ENCODE assay signal across 8 cellular contexts in genomic region chr1:61080408-61081134, GRCh38. TPM values are rescaled to one million over a fixed set of nuclear protein-coding genes. Genes with fewer than 3 reads are reported as not detected.
A peak's percentile ranks its signal among the peaks of the same experiment; 100 is the strongest.
DNase-seq lines count a peak whose midpoint lies in the region; ATAC-seq and TF ChIP-seq lines count a peak whose summit lies in the region.

No MANE protein-coding gene starts in this region.

- intact Hi-C loops in activated CD4-positive, alpha-beta T cell treated with anti-CD3 and anti-CD28 coated beads for 36 hours (cut with DNase I, micrococcal nuclease): loop anchor here (2.0 to 10.0 kb wide), 5 partner anchors 190 to 1704 kb away; partner anchors contain the start of genes ATG4C (in 1 of the 2) and USP1 (in 1 of the 2)

- H3K27ac ChIP-seq in temporal lobe (ENCODE audit: low read depth, low read length): peak overlapping the region; percentile 72

- TF ChIP-seq CTCF in GM13976 (IDR thresholded peaks at IDR 0.05; ENCODE audit: borderline replicate concordance, control extremely low read depth, extremely low read depth, insufficient read depth, missing control alignments): no peak

- no peaks in the 10 kb centered on the region for H3K36me3 Mint-ChIP-seq in activated CD4-positive, alpha-beta T cell treated with anti-CD3 and anti-CD28 coated beads for 36 hours (ENCODE audit: low read depth)
- H3K36me3 Mint-ChIP-seq in activated CD8-positive, alpha-beta T cell treated with anti-CD3 and anti-CD28 coated beads, Interleukin-2, amount 10 ng/mL, durations not matched to agents 7 days and 5 days (ENCODE audit: low read depth): no peaks in the 10 kb centered on the region
- H3K36me3 Mint-ChIP-seq in immature natural killer cell: no peaks in the 10 kb centered on the region

- H3K4me1 Mint-ChIP-seq in activated CD4-positive, alpha-beta T cell treated with anti-CD3 and anti-CD28 coated beads for 36 hours: peaks cover 57% of the 10 kb centered on the region
- peaks cover 44% of the 10 kb centered on the region for H3K4me1 Mint-ChIP-seq in activated CD8-positive, alpha-beta T cell treated with anti-CD3 and anti-CD28 coated beads, Interleukin-2, amount 10 ng/mL, durations not matched to agents 7 days and 5 days (ENCODE audit: low read depth)
- H3K4me1 Mint-ChIP-seq in immature natural killer cell: peaks cover 54 to 61% of the 10 kb centered on the region in 2 donors

- no peaks in the 10 kb centered on the region for H3K9me3 Mint-ChIP-seq in activated CD4-positive, alpha-beta T cell treated with anti-CD3 and anti-CD28 coated beads for 36 hours (ENCODE audit: low read depth)
- no peaks in the 10 kb centered on the region for H3K9me3 Mint-ChIP-seq in activated CD8-positive, alpha-beta T cell treated with anti-CD3 and anti-CD28 coated beads, Interleukin-2, amount 10 ng/mL, durations not matched to agents 7 days and 5 days (ENCODE audit: insufficient read depth)
- H3K9me3 Mint-ChIP-seq in immature natural killer cell: peaks cover 0 to 3% (median 0%) of the 10 kb centered on the region in 6 donors

- POLR2A ChIA-PET in activated CD4-positive, alpha-beta T cell treated with anti-CD3 and anti-CD28 coated beads for 36 hours (lab: Charles Lee): interaction anchor here (0.7 kb wide), 1 partner anchor 33 kb away, joined by 3 read pairs; no protein-coding TSS in a partner anchor
- POLR2A ChIA-PET in activated CD8-positive, alpha-beta T cell treated with anti-CD3 and anti-CD28 coated beads, Interleukin-2, amount 10 ng/mL, durations not matched to agents 7 days and 5 days (lab: Charles Lee): interaction anchor here (0.6 kb wide), 1 partner anchor 645 kb away, joined by 3 read pairs; no protein-coding TSS in a partner anchor

- DNase-seq in activated CD4-positive, alpha-beta T cell treated with anti-CD3 and anti-CD28 coated beads for 36 hours: no peak
- no peak for DNase-seq in activated CD4-positive, alpha-beta T cell treated with anti-CD3 and anti-CD28 coated beads for 48 hours
- no peak for DNase-seq in activated CD8-positive, alpha-beta T cell treated with anti-CD3 and anti-CD28 coated beads, Interleukin-2, amount 10 ng/mL, durations not matched to agents 7 days and 5 days
- DNase-seq in immature natural killer cell (no peak), GM13976 (ENCODE audit: low spot score) (no peak), HuH-7 (ENCODE audit: low spot score) (no peak)

- in situ Hi-C loops in GM13976 (cut with MboI; ENCODE audit: low sequenced_read_pairs, unreplicated experiment): no loop called here

- H3K4me3 Mint-ChIP-seq in activated CD4-positive, alpha-beta T cell treated with anti-CD3 and anti-CD28 coated beads for 36 hours: peak overlapping the region; percentile 53
- H3K4me3 Mint-ChIP-seq in activated CD8-positive, alpha-beta T cell treated with anti-CD3 and anti-CD28 coated beads, Interleukin-2, amount 10 ng/mL, durations not matched to agents 7 days and 5 days: peak overlapping the region; percentile 19
- H3K4me3 Mint-ChIP-seq in immature natural killer cell: peak overlapping the region; percentile 28 to 87 (median 73)

- CTCF ChIA-PET in activated CD4-positive, alpha-beta T cell treated with anti-CD3 and anti-CD28 coated beads for 36 hours (lab: Charles Lee): interaction anchor here (0.7 to 6.6 kb wide), 2 partner anchors 29 to 481 kb away, joined by 3 to 60 read pairs; no protein-coding TSS in a partner anchor
- CTCF ChIA-PET in activated CD8-positive, alpha-beta T cell treated with anti-CD3 and anti-CD28 coated beads, Interleukin-2, amount 10 ng/mL, durations not matched to agents 7 days and 5 days (lab: Charles Lee): interaction anchor here (0.8 to 1.7 kb wide), 4 partner anchors 10 to 508 kb away, joined by 3 to 7 read pairs (median 4); no protein-coding TSS in a partner anchor

- H3K27ac Mint-ChIP-seq in activated CD4-positive, alpha-beta T cell treated with anti-CD3 and anti-CD28 coated beads for 36 hours: peak overlapping the region; percentile 11
- H3K27ac Mint-ChIP-seq in activated CD8-positive, alpha-beta T cell treated with anti-CD3 and anti-CD28 coated beads, Interleukin-2, amount 10 ng/mL, durations not matched to agents 7 days and 5 days: no peak overlapping the region
- H3K27ac Mint-ChIP-seq in immature natural killer cell: peak overlapping the region in 5 of 6 donors; percentile 18 to 90 (median 29)

- peaks cover 15% of the 10 kb centered on the region for H3K27me3 Mint-ChIP-seq in activated CD4-positive, alpha-beta T cell treated with anti-CD3 and anti-CD28 coated beads for 36 hours
- H3K27me3 Mint-ChIP-seq in activated CD8-positive, alpha-beta T cell treated with anti-CD3 and anti-CD28 coated beads, Interleukin-2, amount 10 ng/mL, durations not matched to agents 7 days and 5 days (ENCODE audit: low read depth): peaks cover 48% of the 10 kb centered on the region
- peaks cover 17 to 39% (median 32%) of the 10 kb centered on the region in 3 donors for H3K27me3 Mint-ChIP-seq in immature natural killer cell (ENCODE audit: low read depth in 3 of 3)

- no peak for ATAC-seq in activated CD4-positive, alpha-beta T cell treated with anti-CD3 and anti-CD28 coated beads for 36 hours
- ATAC-seq in activated CD8-positive, alpha-beta T cell treated with anti-CD3 and anti-CD28 coated beads, Interleukin-2, amount 10 ng/mL, durations not matched to agents 7 days and 5 days: no peak
- ATAC-seq in HG03354 (IDR thresholded peaks at IDR 0.05; ENCODE audit: poor library complexity, severe bottlenecking, unreplicated experiment): no peak

RNA-seq across cellular contexts. Expression of gene NFIA, which starts 1.8 kb away (rescaled TPM):
- 1 to 10 TPM; 3.0 to 3.2 TPM for total RNA-seq in activated CD4-positive, alpha-beta T cell treated with anti-CD3 and anti-CD28 coated beads for 36 hours
- under 1 TPM; 0.66 to 0.78 TPM for total RNA-seq in activated CD8-positive, alpha-beta T cell treated with anti-CD3 and anti-CD28 coated beads, Interleukin-2, amount 10 ng/mL, durations not matched to agents 7 days and 5 days
- 10 to 100 TPM in 1 of 3 donors, 1 to 10 TPM in 2; 1.7 to 11.5 (median 3.9) TPM for polyA plus RNA-seq in immature natural killer cell
- total RNA-seq in temporal lobe: 85.8 TPM

Comparison
In these comparisons a context has a peak if more than half of its experiments do, and no peak if none do; other contexts are left out.
1. H3K4me3 Mint-ChIP-seq: peak in every context shown above with its lines; median percentile 73 in immature natural killer cell; 53 in activated CD4-positive, alpha-beta T cell treated with anti-CD3 and anti-CD28 coated beads for 36 hours; 19 in activated CD8-positive, alpha-beta T cell treated with anti-CD3 and anti-CD28 coated beads, Interleukin-2, amount 10 ng/mL, durations not matched to agents 7 days and 5 days.
2. RNA of gene NFIA, which starts 1.8 kb away (total RNA-seq): 85.8 TPM in temporal lobe (single experiment); 3.0 to 3.2 TPM in activated CD4-positive, alpha-beta T cell treated with anti-CD3 and anti-CD28 coated beads for 36 hours and 0.66 to 0.78 TPM in activated CD8-positive, alpha-beta T cell treated with anti-CD3 and anti-CD28 coated beads, Interleukin-2, amount 10 ng/mL, durations not matched to agents 7 days and 5 days; every median in the first group is over 10 times any median in the second.